ENCODE assay signal across 21 cellular contexts in genomic region chr15:101081900-101082299, GRCh38.
"Had no signal": no experiment of that assay in that cellular context is flagged by ENCODE, and none has a peak within 500 bp of the region (broad histone marks: within the 10 kb centered on the region; RNA-seq: fewer than 3 reads in every experiment).

No MANE protein-coding gene starts in this region.

- H3K27ac ChIP-seq: epithelial cell of prostate, esophagus muscularis mucosa, gastrocnemius medialis, heart right ventricle, left ventricle myocardium inferior, lower lobe of right lung, neutrophil, uterus had no signal

- FAIRE-seq: colon, keratinocyte had no signal

- H3K4me1 ChIP-seq: gastrocnemius medialis, heart right ventricle, left ventricle myocardium inferior, lower lobe of right lung, uterus had no signal

- H3K27ac Mint-ChIP-seq: dendritic cell treated with granulocyte-macrophage colony-stimulating factor and Interleukin-4, amounts not matched to agents 40 ng/mL and 50 ng/mL, for 4 days; effector memory CD8-positive, alpha-beta T cell; immature natural killer cell; memory B cell; mesothelial cell of epicardium; type B pancreatic cell had no signal

- H3K4me3 ChIP-seq: esophagus muscularis mucosa, gastrocnemius medialis, heart right ventricle, left ventricle myocardium inferior, lower lobe of right lung, smooth muscle cell, uterus had no signal

- H3K36me3 ChIP-seq: esophagus muscularis mucosa, gastrocnemius medialis, heart right ventricle, left ventricle myocardium inferior, lower lobe of right lung, uterus had no signal

- ATAC-seq: effector memory CD8-positive, alpha-beta T cell; gastrocnemius medialis; lower lobe of right lung; right cardiac atrium had no signal

- H3K9me3 Mint-ChIP-seq: dendritic cell treated with granulocyte-macrophage colony-stimulating factor and Interleukin-4, amounts not matched to agents 40 ng/mL and 50 ng/mL, for 4 days; effector memory CD8-positive, alpha-beta T cell; immature natural killer cell; memory B cell; mesothelial cell of epicardium; nephron; type B pancreatic cell had no signal

- H3K9me3 ChIP-seq: esophagus muscularis mucosa, gastrocnemius medialis, heart right ventricle, left ventricle myocardium inferior, lower lobe of right lung, neutrophil, uterus had no signal

- H3K27me3 ChIP-seq: esophagus muscularis mucosa, gastrocnemius medialis, heart right ventricle, neutrophil, uterus had no signal

- DNase-seq: effector memory CD8-positive, alpha-beta T cell; gastrocnemius medialis; heart right ventricle; immature natural killer cell; left ventricle myocardium inferior; lower lobe of right lung; right cardiac atrium; stimulated activated CD4-positive, alpha-beta T cell treated with anti-CD3 and anti-CD28 coated beads, Interleukin-2, amount 100 ng/mL, for 48 hours; stimulated activated naive CD4-positive, alpha-beta T cell treated with Interleukin-2 at 50 U/mL for 16 hours; uterus had no signal

- H3K36me3 Mint-ChIP-seq: immature natural killer cell, memory B cell, mesothelial cell of epicardium, type B pancreatic cell had no signal

- H3K4me2 ChIP-seq: smooth muscle cell had no signal
